24 cellular contexts compared by ENCODE assay signal in the genomic region with DNA sequence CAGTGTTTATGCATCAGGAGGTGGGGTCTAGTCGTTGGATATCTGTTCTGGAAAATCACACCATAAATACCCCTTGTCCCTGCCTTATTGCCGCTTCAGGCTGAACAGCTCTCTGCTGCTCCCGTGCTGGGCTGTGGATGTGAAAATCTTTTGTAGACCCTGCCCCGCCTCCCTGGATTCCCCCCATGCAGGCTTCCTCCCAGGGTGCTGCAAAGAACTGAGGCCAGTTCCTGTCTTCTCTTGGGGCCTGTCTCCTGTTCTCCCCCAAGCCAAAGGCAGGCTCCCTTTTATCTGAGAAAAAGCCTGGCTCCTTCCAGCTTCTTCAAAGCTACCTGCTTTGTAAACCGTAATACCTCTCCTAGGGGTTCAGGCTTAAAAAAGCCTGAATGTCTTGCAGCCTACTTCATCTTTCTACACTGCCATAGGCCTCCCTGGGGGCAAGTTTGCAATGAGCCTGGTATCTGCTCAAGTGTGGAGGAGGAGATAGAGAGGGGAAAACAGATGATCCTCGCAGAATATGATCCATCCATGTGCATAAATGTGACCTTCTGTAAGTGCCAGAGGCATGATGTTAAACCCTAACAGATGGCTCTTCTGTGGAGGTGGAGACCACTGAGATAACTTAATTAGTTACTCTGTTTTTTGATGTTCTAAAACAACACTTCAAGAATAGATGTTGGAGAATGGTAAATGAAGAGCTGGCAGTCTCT. TPM values are rescaled to one million over a fixed set of nuclear protein-coding genes. Genes with fewer than 3 reads are reported as not detected.
DNase-seq lines count a peak whose midpoint lies in the region; ATAC-seq and TF ChIP-seq lines count a peak whose summit lies in the region.
"Had no signal": no experiment of that assay in that cellular context is flagged by ENCODE, and none has a peak within 500 bp of the region (broad histone marks: within the 10 kb centered on the region; RNA-seq: fewer than 3 reads in every experiment).

No MANE protein-coding gene starts in this region.

- no peak overlapping the region for H3K4me3 ChIP-seq in gastrocnemius medialis
- H3K4me3 ChIP-seq in ovary, result no peak overlapping the region
- H3K4me3 ChIP-seq: BLaER1 treated with 17β-estradiol and CSF1 and Interleukin-3, amounts not matched to agents 10 nM and 100 nM; K562; psoas muscle; transverse colon had no signal

- TF ChIP-seq CTCF in gastrocnemius medialis (IDR thresholded peaks at IDR 0.05 in 4 of 5, conservative IDR thresholded peaks at IDR 0.05 in 1 of 5) (no peak), ovary (IDR thresholded peaks at IDR 0.05) (no peak)

- WGBS in ovary, 3 donors, result 61 to 68% (median 67%) methylated on average over 6 of the region's 6 CpGs

- H3K9me3 ChIP-seq in gastrocnemius medialis (no peaks in the 10 kb centered on the region), ovary (no peaks in the 10 kb centered on the region)
- H3K9me3 ChIP-seq: psoas muscle, transverse colon had no signal

- H3K27ac ChIP-seq in gastrocnemius medialis, result no peak overlapping the region
- no peak overlapping the region for H3K27ac ChIP-seq in caudate nucleus (ENCODE audit: low read depth, low read length)
- no peak overlapping the region for H3K27ac ChIP-seq in ovary
- H3K27ac ChIP-seq: BLaER1 treated with 17β-estradiol and CSF1 and Interleukin-3, amounts not matched to agents 10 nM and 100 nM; psoas muscle; transverse colon; VCaP had no signal

- ATAC-seq in SK-N-SH treated with all-trans-retinoic acid at 6 μM for 48 hours (no peak), gastrocnemius medialis (no peak), HG02852 (IDR thresholded peaks at IDR 0.05; ENCODE audit: unreplicated experiment) (no peak)
- ATAC-seq: K562, sciatic nerve had no signal

- no peaks in the 10 kb centered on the region for H3K27me3 ChIP-seq in gastrocnemius medialis
- no peaks in the 10 kb centered on the region for H3K27me3 ChIP-seq in ovary
- H3K27me3 ChIP-seq: transverse colon had no signal

- in situ Hi-C loops in gastrocnemius medialis (cut with MboI; ENCODE audit: low sequenced_read_pairs in 4 of 4), result no loop called here

- H3K36me3 ChIP-seq in gastrocnemius medialis, result no peaks in the 10 kb centered on the region
- H3K36me3 ChIP-seq in ovary, result no peaks in the 10 kb centered on the region
- H3K36me3 ChIP-seq: BLaER1 treated with 17β-estradiol and CSF1 and Interleukin-3, amounts not matched to agents 10 nM and 100 nM; transverse colon had no signal

- peaks cover 0 to 3% of the 10 kb centered on the region in 2 donors for H3K4me1 ChIP-seq in gastrocnemius medialis
- H3K4me1 ChIP-seq in ovary (ENCODE audit: insufficient read depth), result no peaks in the 10 kb centered on the region
- H3K4me1 ChIP-seq: psoas muscle, transverse colon had no signal

- no peak for TF ChIP-seq POLR2A in gastrocnemius medialis (IDR thresholded peaks at IDR 0.05)
- TF ChIP-seq POLR2A in ovary (IDR thresholded peaks at IDR 0.05), result no peak

- no peak for TF ChIP-seq EP300 in ovary (IDR thresholded peaks at IDR 0.05)

- peak; percentile 9 for DNase-seq in DMS 273 treated with DMSO at 0.1 percent for 48 hours (lab: John Stamatoyannopoulos, UW)
- peak; percentile 79 for DNase-seq in NCI-H2171 (lab: John Stamatoyannopoulos, UW)
- DNase-seq in left kidney (ENCODE audit: low read depth, low spot score), result peak; percentile 36
- no peak for DNase-seq in gastrocnemius medialis
- DNase-seq in caudate nucleus (lab: John Stamatoyannopoulos, UW), result no peak
- no peak for DNase-seq in ovary
- DNase-seq: activated CD4-positive, alpha-beta T cell treated with anti-CD3 and anti-CD28 coated beads for 4 hours; activated gamma-delta T cell; NCI-H1105; NCI-H187; NCI-H526; psoas muscle; SHP77 treated with DMSO at 0.1 percent for 48 hours; stimulated activated CD8-positive, alpha-beta memory T cell treated with anti-CD3 and anti-CD28 coated beads, Interleukin-4, amount 100 ng/mL, for 48 hours; T1000; transverse colon had no signal

- intact Hi-C loops in gastrocnemius medialis (cut with DNase I; ENCODE audit: low total_unique reads) (no loop called here), ovary (cut with DNase I) (no loop called here)

TF ChIP-seq in SK-N-SH treated with all-trans-retinoic acid at 6 μM for 48 hours, 23 proteins besides CTCF, POLR2A, EP300 and RAD21:
- TF ChIP-seq ZNF70 (CRISPR knock-in tag; IDR thresholded peaks at IDR 0.05), result 0 out of 2 replicates have a peak, but pooled peaks have one; percentile 44
- no peak for TF ChIP-seq PPARA (CRISPR knock-in tag; IDR thresholded peaks at IDR 0.05; ENCODE audit: borderline replicate concordance)

RNA-seq across cellular contexts. Expression of gene VWA3B, which starts 55.3 kb away (rescaled TPM):
- total RNA-seq in gastrocnemius medialis (not detected), ovary (10 to 100 TPM in 1 of 7 donors, 1 to 10 TPM in 4, under 1 TPM in 2; 0.56 to 15.7 (median 2.2) TPM)
- 1 to 10 TPM in 1 of 2 donors, under 1 TPM in 1; 0.82 to 1.1 TPM for polyA plus RNA-seq in ovary
- total RNA-seq: HT1080, K562 had no signal
- polyA plus RNA-seq: K562, keratinocyte had no signal

Comparison
In these comparisons a context has a peak if more than half of its experiments do, and no peak if none do; other contexts are left out.
1. DNase-seq: peak in DMS 273 treated with DMSO at 0.1 percent for 48 hours (single experiment), NCI-H2171 (single experiment) and left kidney (single experiment); none in gastrocnemius medialis (0 of 2), caudate nucleus (0 of 61) and ovary (0 of 5).